ENCODE assay signal across 21 cellular contexts in the genomic region with DNA sequence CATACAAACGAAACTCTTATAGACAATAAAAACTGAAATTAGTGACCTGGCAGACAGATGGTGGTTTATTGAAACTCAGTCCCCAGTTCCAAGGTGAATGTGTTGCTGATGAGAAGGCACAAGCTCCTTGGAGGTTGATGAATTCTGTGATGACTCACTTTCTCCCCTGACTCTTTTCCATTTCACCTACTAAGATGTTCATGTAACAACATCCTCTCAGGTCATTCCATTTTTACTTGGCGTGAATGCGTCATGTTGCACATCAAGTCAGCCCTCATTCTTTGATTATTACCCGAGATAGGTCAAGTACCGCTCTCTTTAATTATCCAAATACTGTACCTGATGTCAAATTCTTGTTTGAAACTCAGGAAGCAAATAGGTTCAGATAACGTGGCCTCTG. TPM values are rescaled to one million over a fixed set of nuclear protein-coding genes. Genes with fewer than 3 reads are reported as not detected.
DNase-seq lines count a peak whose midpoint lies in the region; ATAC-seq lines count a peak whose summit lies in the region.
"Had no signal": no experiment of that assay in that cellular context is flagged by ENCODE, and none has a peak within 500 bp of the region (broad histone marks: within the 10 kb centered on the region; RNA-seq: fewer than 3 reads in every experiment).

No MANE protein-coding gene starts in this region.

- no peak overlapping the region for H3K4me3 Mint-ChIP-seq in activated naive CD4-positive, alpha-beta T cell treated with anti-CD3 and anti-CD28 coated beads for 36 hours
- no peak overlapping the region for H3K4me3 Mint-ChIP-seq in CD8-positive, alpha-beta memory T cell
- H3K4me3 Mint-ChIP-seq in activated naive CD8-positive, alpha-beta T cell = peak overlapping the region; percentile 32
- H3K4me3 Mint-ChIP-seq in stimulated activated effector memory CD8-positive, alpha-beta T cell treated with anti-CD3 and anti-CD28 coated beads, Interleukin-12 subunit alpha, Interleukin-12 subunit beta, amount 100 ng/mL, for 72 hours = no peak overlapping the region
- H3K4me3 Mint-ChIP-seq: brain had no signal

- H3K27ac Mint-ChIP-seq in activated naive CD4-positive, alpha-beta T cell treated with anti-CD3 and anti-CD28 coated beads for 36 hours = peak overlapping the region; percentile 82
- H3K27ac Mint-ChIP-seq in CD8-positive, alpha-beta memory T cell = peak overlapping the region in 5 of 8 donors; percentile 27 to 92 (median 45)
- peak overlapping the region; percentile 91 for H3K27ac Mint-ChIP-seq in activated naive CD8-positive, alpha-beta T cell
- peak overlapping the region; percentile 6 for H3K27ac Mint-ChIP-seq in stimulated activated effector memory CD8-positive, alpha-beta T cell treated with anti-CD3 and anti-CD28 coated beads, Interleukin-12 subunit alpha, Interleukin-12 subunit beta, amount 100 ng/mL, for 72 hours
- H3K27ac Mint-ChIP-seq: brain, progenitor cell of endocrine pancreas had no signal

- peaks cover 10% of the 10 kb centered on the region for H3K9me3 Mint-ChIP-seq in activated naive CD4-positive, alpha-beta T cell treated with anti-CD3 and anti-CD28 coated beads for 36 hours
- H3K9me3 Mint-ChIP-seq in CD8-positive, alpha-beta memory T cell = peaks cover 0 to 4% (median 0%) of the 10 kb centered on the region in 5 donors
- peaks cover 5% of the 10 kb centered on the region for H3K9me3 Mint-ChIP-seq in activated naive CD8-positive, alpha-beta T cell (ENCODE audit: low read depth)
- no peaks in the 10 kb centered on the region for H3K9me3 Mint-ChIP-seq in stimulated activated effector memory CD8-positive, alpha-beta T cell treated with anti-CD3 and anti-CD28 coated beads, Interleukin-12 subunit alpha, Interleukin-12 subunit beta, amount 100 ng/mL, for 72 hours

- H3K36me3 ChIP-seq in CD8-positive, alpha-beta memory T cell (ENCODE audit: insufficient read depth, low read length) = peaks cover 58% of the 10 kb centered on the region
- H3K36me3 ChIP-seq: colonic mucosa had no signal

- ATAC-seq in stimulated activated effector memory CD8-positive, alpha-beta T cell treated with anti-CD3 and anti-CD28 coated beads, Interleukin-12 subunit alpha, Interleukin-12 subunit beta, amount 100 ng/mL, for 72 hours = peak; percentile 64
- ATAC-seq: lower lobe of right lung, upper lobe of right lung had no signal

- no peaks in the 10 kb centered on the region for H3K27me3 ChIP-seq in CD8-positive, alpha-beta memory T cell (ENCODE audit: insufficient read depth, low read length, poor library complexity, severe bottlenecking)
- H3K27me3 ChIP-seq: colonic mucosa, upper lobe of right lung had no signal

- peak; percentile 62 for DNase-seq in activated naive CD4-positive, alpha-beta T cell treated with anti-CD3 and anti-CD28 coated beads for 36 hours
- DNase-seq in activated naive CD4-positive, alpha-beta T cell (lab: John Stamatoyannopoulos, UW) = no peak
- no peak for DNase-seq in CD8-positive, alpha-beta memory T cell
- DNase-seq in stimulated activated effector memory CD8-positive, alpha-beta T cell treated with anti-CD3 and anti-CD28 coated beads, Interleukin-12 subunit alpha, Interleukin-12 subunit beta, amount 100 ng/mL, for 72 hours (ENCODE audit: low spot score in 2 of 2) = no peak
- DNase-seq in NCI-H748 (lab: John Stamatoyannopoulos, UW; ENCODE audit: unreplicated experiment) = no peak
- DNase-seq in cerebellar nuclear complex (lab: John Stamatoyannopoulos, UW) = no peak
- DNase-seq: activated CD4-positive, alpha-beta T cell treated with anti-CD3 and anti-CD28 coated beads for 48 hours; activated CD8-positive, alpha-beta memory T cell treated with anti-CD3 and anti-CD28 coated beads, Interleukin-2, amount 50 U/mL, for 48 hours; colonic mucosa; DMS153; lower lobe of right lung; NCI-H1092; NCI-H2029; NCI-H2227 treated with DMSO at 0.1 percent for 48 hours; NCI-H82; Right ventricle myocardium superior; upper lobe of right lung had no signal

- peaks cover 42% of the 10 kb centered on the region for H3K36me3 Mint-ChIP-seq in activated naive CD4-positive, alpha-beta T cell treated with anti-CD3 and anti-CD28 coated beads for 36 hours (ENCODE audit: low read depth)
- H3K36me3 Mint-ChIP-seq in CD8-positive, alpha-beta memory T cell = peaks cover 36 to 89% (median 42%) of the 10 kb centered on the region in 3 donors
- peaks cover 35% of the 10 kb centered on the region for H3K36me3 Mint-ChIP-seq in activated naive CD8-positive, alpha-beta T cell
- H3K36me3 Mint-ChIP-seq in stimulated activated effector memory CD8-positive, alpha-beta T cell treated with anti-CD3 and anti-CD28 coated beads, Interleukin-12 subunit alpha, Interleukin-12 subunit beta, amount 100 ng/mL, for 72 hours = peaks cover 77% of the 10 kb centered on the region

- CTCF ChIA-PET in activated naive CD4-positive, alpha-beta T cell treated with anti-CD3 and anti-CD28 coated beads for 36 hours (lab: Charles Lee) = interaction anchor here (0.8 to 1.2 kb wide), 2 partner anchors 18 to 105 kb away, joined by 3 to 6 read pairs; no protein-coding TSS in a partner anchor
- CTCF ChIA-PET in CD8-positive, alpha-beta memory T cell (lab: Charles Lee) = no interaction called here

- H3K27ac ChIP-seq in CD8-positive, alpha-beta memory T cell (ENCODE audit: low read depth, low read length) = no peak overlapping the region
- H3K27ac ChIP-seq: C4-2B, colonic mucosa, lower lobe of right lung, upper lobe of right lung had no signal

- intact Hi-C loops in activated naive CD4-positive, alpha-beta T cell treated with anti-CD3 and anti-CD28 coated beads for 36 hours (cut with micrococcal nuclease) = loop anchor here (1.0 kb wide), 5 partner anchors 12 to 179 kb away; no protein-coding TSS in a partner anchor

- H3K4me1 ChIP-seq in CD8-positive, alpha-beta memory T cell (ENCODE audit: insufficient read depth, low read length) = peaks cover 14% of the 10 kb centered on the region
- H3K4me1 ChIP-seq: colonic mucosa, upper lobe of right lung had no signal

- POLR2A ChIA-PET in CD8-positive, alpha-beta memory T cell (lab: Charles Lee) = no interaction called here

- no peaks in the 10 kb centered on the region for H3K9me3 ChIP-seq in CD8-positive, alpha-beta memory T cell (ENCODE audit: low read length)
- H3K9me3 ChIP-seq: colonic mucosa, lower lobe of right lung, upper lobe of right lung had no signal

- no peak overlapping the region for H3K4me3 ChIP-seq in CD8-positive, alpha-beta memory T cell (ENCODE audit: low read length)
- H3K4me3 ChIP-seq: colonic mucosa, lower lobe of right lung, upper lobe of right lung had no signal

- H3K27me3 Mint-ChIP-seq in activated naive CD4-positive, alpha-beta T cell treated with anti-CD3 and anti-CD28 coated beads for 36 hours (ENCODE audit: low read depth) = no peaks in the 10 kb centered on the region
- no peaks in the 10 kb centered on the region for H3K27me3 Mint-ChIP-seq in CD8-positive, alpha-beta memory T cell
- no peaks in the 10 kb centered on the region for H3K27me3 Mint-ChIP-seq in activated naive CD8-positive, alpha-beta T cell
- H3K27me3 Mint-ChIP-seq: brain, progenitor cell of endocrine pancreas had no signal

- peaks cover 68% of the 10 kb centered on the region for H3K4me1 Mint-ChIP-seq in activated naive CD4-positive, alpha-beta T cell treated with anti-CD3 and anti-CD28 coated beads for 36 hours (ENCODE audit: low read depth)
- peaks cover 39 to 64% (median 58%) of the 10 kb centered on the region in 3 donors for H3K4me1 Mint-ChIP-seq in CD8-positive, alpha-beta memory T cell
- peaks cover 66% of the 10 kb centered on the region for H3K4me1 Mint-ChIP-seq in activated naive CD8-positive, alpha-beta T cell (ENCODE audit: low read depth)
- H3K4me1 Mint-ChIP-seq in stimulated activated effector memory CD8-positive, alpha-beta T cell treated with anti-CD3 and anti-CD28 coated beads, Interleukin-12 subunit alpha, Interleukin-12 subunit beta, amount 100 ng/mL, for 72 hours = peaks cover 45% of the 10 kb centered on the region
- H3K4me1 Mint-ChIP-seq: brain had no signal

RNA-seq across cellular contexts. Expression of a gene that starts 10.1 kb away (rescaled TPM):
- 10 to 100 TPM; 23.9 TPM for total RNA-seq in activated naive CD4-positive, alpha-beta T cell treated with anti-CD3 and anti-CD28 coated beads for 36 hours
- 10 to 100 TPM; 23.4 to 25.3 TPM for total RNA-seq in CD8-positive, alpha-beta memory T cell
- polyA plus RNA-seq in CD8-positive, alpha-beta memory T cell = 51.4 TPM

RNA-seq across cellular contexts. Expression of a gene that starts 26.3 kb away (rescaled TPM):
- total RNA-seq in activated naive CD4-positive, alpha-beta T cell treated with anti-CD3 and anti-CD28 coated beads for 36 hours = 10 to 100 TPM; 16.6 to 19.4 TPM
- 10 to 100 TPM; 23.4 to 26.4 TPM for total RNA-seq in CD8-positive, alpha-beta memory T cell
- polyA plus RNA-seq in CD8-positive, alpha-beta memory T cell = 85.3 TPM

Comparison
In these comparisons a context has a peak if more than half of its experiments do, and no peak if none do; other contexts are left out.
1. H3K27ac Mint-ChIP-seq: peak in every context shown above with its lines; median percentile 91 in activated naive CD8-positive, alpha-beta T cell; 82 in activated naive CD4-positive, alpha-beta T cell treated with anti-CD3 and anti-CD28 coated beads for 36 hours; 45 in CD8-positive, alpha-beta memory T cell; 6 in stimulated activated effector memory CD8-positive, alpha-beta T cell treated with anti-CD3 and anti-CD28 coated beads, Interleukin-12 subunit alpha, Interleukin-12 subunit beta, amount 100 ng/mL, for 72 hours.